22 cellular contexts compared by ENCODE assay signal in the genomic region with DNA sequence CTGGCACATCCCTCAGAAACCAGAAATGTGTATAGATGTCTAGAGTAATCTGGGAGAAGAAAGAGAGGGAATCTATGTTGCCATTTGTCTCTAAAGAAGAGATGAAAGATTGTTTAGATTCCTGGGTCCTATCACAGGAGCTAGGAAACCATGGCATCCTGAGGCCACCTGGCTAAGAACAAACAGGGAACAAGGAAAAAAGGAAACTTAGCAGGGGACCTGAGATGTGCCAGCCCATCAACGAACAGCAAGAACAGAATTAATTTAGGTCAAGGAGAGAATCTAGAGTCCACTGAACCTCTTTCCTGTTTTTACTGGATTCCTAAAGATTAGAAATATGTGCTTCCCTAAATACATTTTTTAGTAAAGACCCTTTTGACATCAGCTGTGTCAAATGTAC. TPM values are rescaled to one million over a fixed set of nuclear protein-coding genes. Genes with fewer than 3 reads are reported as not detected.
"Had no signal": no experiment of that assay in that cellular context is flagged by ENCODE, and none has a peak within 500 bp of the region (broad histone marks: within the 10 kb centered on the region; RNA-seq: fewer than 3 reads in every experiment).

No MANE protein-coding gene starts in this region.

- H3K27me3 Mint-ChIP-seq: activated B cell treated with CpG ODN at 0.5 μM for 24 hours; activated CD4-positive, alpha-beta T cell treated with anti-CD3 and anti-CD28 coated beads for 36 hours; activated naive CD4-positive, alpha-beta T cell treated with anti-CD3 and anti-CD28 coated beads, Interleukin-2, amount 10 ng/mL, durations not matched to agents 7 days and 5 days had no signal

- H3K27ac Mint-ChIP-seq: activated B cell treated with CpG ODN at 0.5 μM for 24 hours; activated CD4-positive, alpha-beta T cell treated with anti-CD3 and anti-CD28 coated beads for 36 hours; activated naive CD4-positive, alpha-beta T cell treated with anti-CD3 and anti-CD28 coated beads, Interleukin-2, amount 10 ng/mL, durations not matched to agents 7 days and 5 days had no signal

- H3K4me3 Mint-ChIP-seq: activated B cell treated with CpG ODN at 0.5 μM for 24 hours; activated CD4-positive, alpha-beta T cell treated with anti-CD3 and anti-CD28 coated beads for 36 hours; activated naive CD4-positive, alpha-beta T cell treated with anti-CD3 and anti-CD28 coated beads, Interleukin-2, amount 10 ng/mL, durations not matched to agents 7 days and 5 days; activated T-cell treated with anti-CD3 and anti-CD28 coated beads, Interleukin-2, amount 50 U/mL, for 4 hours; neural crest cell had no signal

- ATAC-seq: activated CD4-positive, alpha-beta T cell treated with anti-CD3 and anti-CD28 coated beads for 36 hours; activated T-cell treated with anti-CD3 and anti-CD28 coated beads, Interleukin-2, amount 50 U/mL, for 4 hours; gastrocnemius medialis; stimulated activated naive CD8-positive, alpha-beta T cell treated with anti-CD3 and anti-CD28 coated beads, Interleukin-15, Interleukin-2, amounts not matched to agents 100 U/mL and 50 U/mL, for 24 hours had no signal

- H3K4me1 Mint-ChIP-seq: activated naive CD4-positive, alpha-beta T cell treated with anti-CD3 and anti-CD28 coated beads, Interleukin-2, amount 10 ng/mL, durations not matched to agents 7 days and 5 days had no signal

- H3K9me3 Mint-ChIP-seq: activated B cell treated with CpG ODN at 0.5 μM for 24 hours; activated naive CD4-positive, alpha-beta T cell treated with anti-CD3 and anti-CD28 coated beads, Interleukin-2, amount 10 ng/mL, durations not matched to agents 7 days and 5 days; activated T-cell treated with anti-CD3 and anti-CD28 coated beads, Interleukin-2, amount 50 U/mL, for 4 hours; neural crest cell had no signal

- H3K9me3 ChIP-seq: esophagus muscularis mucosa, gastrocnemius medialis, left ventricle myocardium inferior, prostate gland, tibial artery had no signal

- DNase-seq: activated B cell treated with CpG ODN at 0.5 μM for 24 hours; activated CD4-positive, alpha-beta T cell treated with anti-CD3 and anti-CD28 coated beads for 36 hours; activated CD4-positive, alpha-beta T cell treated with anti-CD3 and anti-CD28 coated beads, Interleukin-2, amount 50 U/mL, for 4 hours; activated effector memory CD4-positive, alpha-beta T cell treated with anti-CD3 and anti-CD28 coated beads, Interleukin-2, amount 50 U/mL, for 16 hours; activated naive CD4-positive, alpha-beta T cell treated with anti-CD3 and anti-CD28 coated beads, Interleukin-2, amount 10 ng/mL, durations not matched to agents 7 days and 5 days; activated T-cell treated with anti-CD3 and anti-CD28 coated beads, Interleukin-2, amount 50 U/mL, for 4 hours; amygdala; dermis blood vessel endothelial cell; effector CD8-positive, alpha-beta T cell; gastrocnemius medialis; hypothalamus; left ventricle myocardium inferior; stimulated activated CD4-positive, alpha-beta T cell treated with anti-CD3 and anti-CD28 coated beads, Interleukin-4, amount 100 ng/mL, for 24 hours; stimulated activated naive CD8-positive, alpha-beta T cell treated with anti-CD3 and anti-CD28 coated beads, Interleukin-15, Interleukin-2, amounts not matched to agents 100 U/mL and 50 U/mL, for 24 hours; T1000; tibial artery had no signal

RNA-seq across cellular contexts. Expression of a gene that starts 36.6 kb away (rescaled TPM):
- total RNA-seq: activated B cell treated with CpG ODN at 0.5 μM for 24 hours, left ventricle myocardium inferior had no signal

RNA-seq across cellular contexts. Expression of a gene that starts 43.6 kb away (rescaled TPM):
- total RNA-seq: activated B cell treated with CpG ODN at 0.5 μM for 24 hours; activated CD8-positive, alpha-beta memory T cell treated with anti-CD3 and anti-CD28 coated beads for 36 hours; activated T-cell treated with anti-CD3 and anti-CD28 coated beads, Interleukin-2, amount 50 U/mL, for 4 hours; dermis blood vessel endothelial cell; gastrocnemius medialis; left ventricle myocardium inferior; lung microvascular endothelial cell; prostate gland; subcutaneous adipose tissue had no signal
